In the genomic region with DNA sequence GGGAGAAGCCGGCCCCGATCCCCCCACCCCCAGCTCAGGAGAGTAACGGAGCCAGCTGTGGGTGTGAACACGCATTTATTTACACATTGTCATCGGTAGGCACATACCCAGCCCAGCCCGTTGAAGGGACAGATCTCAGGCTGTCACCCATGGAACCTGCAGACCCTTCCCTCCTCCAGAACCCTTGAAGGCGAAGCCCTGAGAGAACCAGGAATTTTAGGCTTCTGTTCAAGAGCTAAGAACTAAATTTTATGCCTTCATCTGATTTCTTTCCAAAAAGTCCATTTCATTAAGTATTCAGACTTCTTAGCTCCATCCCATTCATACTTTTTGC, we compare ENCODE assay signal across 8 cellular contexts. TPM values are rescaled to one million over a fixed set of nuclear protein-coding genes. Genes with fewer than 3 reads are reported as not detected.
DNase-seq lines count a peak whose midpoint lies in the region; ATAC-seq, FAIRE-seq and TF ChIP-seq lines count a peak whose summit lies in the region.

No MANE protein-coding gene starts in this region.

- H3K4me2 ChIP-seq in Karpas-422 (ENCODE audit: low read depth, low read length, poor library complexity, severe bottlenecking) (peak overlapping the region; percentile 91), H1 (ENCODE audit: insufficient read depth in 1 of 2, low read depth in 2 of 2, low read length in 2 of 2) (peak overlapping the region; percentile 88 to 93), parathyroid adenoma (ENCODE audit: low read length) (peak overlapping the region; percentile 97)

- peaks cover 21% of the 10 kb centered on the region for H3K23me2 ChIP-seq in H1 (ENCODE audit: low read depth, low read length)

- H4K5ac ChIP-seq in H1 (ENCODE audit: insufficient read length, low read depth, low read length): no peak overlapping the region

- no peak for TF ChIP-seq EP300 in H1 (IDR thresholded peaks at IDR 0.05; ENCODE audit: borderline replicate concordance in 1 of 2, low read depth in 2 of 2, low read length in 2 of 2)

- no peaks in the 10 kb centered on the region for H3K9me2 ChIP-seq in Karpas-422 (replicated peaks; ENCODE audit: insufficient read depth, low read length)

- H4K8ac ChIP-seq in H1 (ENCODE audit: extremely low read depth, insufficient read depth, low read length): no peak overlapping the region

- TF ChIP-seq POLR2A in H1 (IDR thresholded peaks at IDR 0.05; ENCODE audit: control extremely low read depth in 1 of 2, low read depth in 2 of 2, low read length in 2 of 2): no peak

- H3K56ac ChIP-seq in H1 (replicated peaks; ENCODE audit: insufficient read length, low read depth, low read length): peak overlapping the region; percentile 34

- peaks cover 3% of the 10 kb centered on the region for H3K79me1 ChIP-seq in H1 (ENCODE audit: low read depth, low read length)

- H2AK5ac ChIP-seq in H1 (ENCODE audit: low read depth, low read length): no peak overlapping the region

- DNase-seq in Karpas-422: no peak
- DNase-seq in H1 (ENCODE audit: low read depth in 1 of 2, low spot score in 2 of 2): no peak
- DNase-seq in NCI-H526 (lab: John Stamatoyannopoulos, UW): no peak
- DNase-seq in islet precursor cell: no peak
- no peak for DNase-seq in DMS153 treated with DMSO at 0.1 percent for 48 hours (lab: John Stamatoyannopoulos, UW; ENCODE audit: unreplicated experiment)

- no peak overlapping the region for H2BK5ac ChIP-seq in H1 (ENCODE audit: low read depth, low read length)

- no peak for FAIRE-seq in H1 (lab: Jason Lieb, UNC)

- POLR2A ChIA-PET in H1 (lab: Charles Lee; ENCODE audit: partially characterized antibody): interaction anchor here (0.9 to 28.7 kb wide), 10 partner anchors 13 to 63 kb away, joined by 3 to 487 read pairs (median 8); partner anchors contain the start of genes CD248, RIN1, SLC29A2 and YIF1A

- peak overlapping the region; percentile 99 for H3K4me3 ChIP-seq in Karpas-422 (ENCODE audit: low read length)
- peak overlapping the region; percentile 72 to 100 (median 92); a peak in 6 of 8 replicates for H3K4me3 ChIP-seq in H1 (ENCODE audit: extremely low read depth in 1 of 4, insufficient read depth in 2 of 4, low read depth in 3 of 4, low read length in 4 of 4)
- H3K4me3 ChIP-seq in parathyroid adenoma (ENCODE audit: low read depth, low read length): peak overlapping the region; percentile 79

- H2AFZ ChIP-seq in Karpas-422 (ENCODE audit: low read length): no peak overlapping the region; the same call in 1 of the 2 replicates
- no peak overlapping the region for H2AFZ ChIP-seq in H1 (ENCODE audit: low read length)
- H2AFZ ChIP-seq in parathyroid adenoma: peak overlapping the region; percentile 89

- H2BK15ac ChIP-seq in H1 (ENCODE audit: low read length): no peak overlapping the region

- H3K36me3 ChIP-seq in Karpas-422 (ENCODE audit: insufficient read depth, low read length): no peaks in the 10 kb centered on the region
- peaks cover 6 to 12% (median 9%) of the 10 kb centered on the region in 4 experiments; a peak in 4 of 8 replicates for H3K36me3 ChIP-seq in H1 (ENCODE audit: control insufficient read depth in 2 of 4, insufficient read depth in 4 of 4, low read length in 3 of 4)
- no peaks in the 10 kb centered on the region for H3K36me3 ChIP-seq in parathyroid adenoma (ENCODE audit: control insufficient read depth, insufficient read depth, low read length)

- no peak overlapping the region for H2BK12ac ChIP-seq in H1 (ENCODE audit: low read depth, low read length)

- 25% methylated on average over 7 of the region's 7 CpGs; no CpG with 5 or more reads in 1 of the 2 experiments for WGBS in H1 (ENCODE audit: extremely low coverage in 1 of 2, insufficient coverage in 1 of 2, insufficient read length in 1 of 2, insufficient replicate concordance in 2 of 2, low coverage in 1 of 2, low lambda C conversion rate in 2 of 2, missing lambda C conversion rate in 1 of 2), 2 experiments

- ATAC-seq in GM19023 (IDR thresholded peaks at IDR 0.05; ENCODE audit: unreplicated experiment): peak; percentile 2
- ATAC-seq in HG02973 (IDR thresholded peaks at IDR 0.05; ENCODE audit: unreplicated experiment): no peak

- TF ChIP-seq RAD21 in H1 (IDR thresholded peaks at IDR 0.05 in 1 of 2, conservative IDR thresholded peaks at IDR 0.05 in 1 of 2; ENCODE audit: low read depth in 2 of 2, low read length in 2 of 2): no peak

- H3K27ac ChIP-seq in Karpas-422 (ENCODE audit: low read length): peak overlapping the region; percentile 67
- no peak overlapping the region for H3K27ac ChIP-seq in H1 (ENCODE audit: low read depth, low read length)
- peak overlapping the region; percentile 84 for H3K27ac ChIP-seq in parathyroid adenoma

- H3K14ac ChIP-seq in H1 (ENCODE audit: insufficient read length): no peak overlapping the region

- H3K9ac ChIP-seq in Karpas-422 (ENCODE audit: low read length): peak overlapping the region; percentile 97
- H3K9ac ChIP-seq in H1 (replicated peaks in 1 of 4; ENCODE audit: extremely low read depth in 1 of 4, low read depth in 3 of 4, low read length in 3 of 4): peak overlapping the region in 1 of 4 experiments; percentile 25; a peak in 1 of 7 replicates
- peak overlapping the region; percentile 19 for H3K9ac ChIP-seq in parathyroid adenoma

- H2BK120ac ChIP-seq in H1 (replicated peaks; ENCODE audit: low read depth, low read length): no peak overlapping the region

- TF ChIP-seq CTCF in H1 (IDR thresholded peaks at IDR 0.05; ENCODE audit: control extremely low read depth in 1 of 3, insufficient read depth in 1 of 3, low read depth in 1 of 3, low read length in 3 of 3): no peak
- TF ChIP-seq CTCF in parathyroid adenoma (IDR thresholded peaks at IDR 0.05): no peak

- no peaks in the 10 kb centered on the region for H3K9me3 ChIP-seq in Karpas-422 (ENCODE audit: low read length)
- H3K9me3 ChIP-seq in H1 (ENCODE audit: insufficient read depth in 2 of 2, low read depth in 1 of 2, low read length in 1 of 2): no peaks in the 10 kb centered on the region
- no peaks in the 10 kb centered on the region for H3K9me3 ChIP-seq in parathyroid adenoma (ENCODE audit: control insufficient read depth, low read length)

- H3K4ac ChIP-seq in H1 (replicated peaks; ENCODE audit: insufficient read length, low read depth, low read length): no peak overlapping the region

- H4K20me1 ChIP-seq in Karpas-422 (ENCODE audit: insufficient read depth, low read depth, low read length): peaks cover 16% of the 10 kb centered on the region; the same call in 1 of the 2 replicates
- peaks cover 3 to 8% of the 10 kb centered on the region in 2 experiments for H4K20me1 ChIP-seq in H1 (replicated peaks in 1 of 2; ENCODE audit: control insufficient read depth in 1 of 2, insufficient read depth in 2 of 2, low read length in 2 of 2)

- no peak overlapping the region for H3K18ac ChIP-seq in H1 (ENCODE audit: extremely low read depth, low read length)

- H2BK20ac ChIP-seq in H1 (ENCODE audit: low read length): no peak overlapping the region

- H3K79me2 ChIP-seq in Karpas-422 (ENCODE audit: low read length): peaks cover 58% of the 10 kb centered on the region
- H3K79me2 ChIP-seq in H1 (ENCODE audit: control insufficient read depth in 1 of 2, insufficient read depth in 2 of 2, low read length in 2 of 2): peaks cover 0 to 14% of the 10 kb centered on the region in 2 experiments; a peak in 2 of 4 replicates
- H3K79me2 ChIP-seq in parathyroid adenoma: peaks cover 9% of the 10 kb centered on the region

- H3K23ac ChIP-seq in H1 (ENCODE audit: insufficient read length): no peak overlapping the region

- H3K4me1 ChIP-seq in Karpas-422 (ENCODE audit: low read length) (peaks cover 50% of the 10 kb centered on the region), H1 (replicated peaks in 1 of 4; ENCODE audit: control insufficient read depth in 3 of 4, insufficient read depth in 4 of 4, low read length in 3 of 4) (peaks cover 0 to 15% (median 9%) of the 10 kb centered on the region in 4 experiments; a peak in 6 of 7 replicates), parathyroid adenoma (peaks cover 6% of the 10 kb centered on the region)

- H3K27me3 ChIP-seq in Karpas-422 (ENCODE audit: low read length): no peaks in the 10 kb centered on the region
- H3K27me3 ChIP-seq in H1 (replicated peaks in 1 of 4; ENCODE audit: control insufficient read depth in 3 of 4, extremely low read depth in 1 of 4, insufficient read depth in 3 of 4, low read length in 3 of 4): peaks cover 0 to 2% (median 0%) of the 10 kb centered on the region in 4 experiments; a peak in 3 of 7 replicates
- no peaks in the 10 kb centered on the region for H3K27me3 ChIP-seq in parathyroid adenoma (ENCODE audit: control insufficient read depth, insufficient read depth, low read length)

- no peak overlapping the region for H4K91ac ChIP-seq in H1 (replicated peaks; ENCODE audit: insufficient read length, low read length)

- CTCF ChIA-PET in H1 (lab: Charles Lee; ENCODE audit: partially characterized antibody): interaction anchor here (1.0 to 3.9 kb wide), 9 partner anchors 10 to 85 kb away, joined by 3 to 27 read pairs (median 10); partner anchors contain the start of genes RIN1 and SLC29A2

RNA-seq across cellular contexts. Expression of gene BRMS1, which starts 0.4 kb away (rescaled TPM):
- total RNA-seq in Karpas-422 (2014; rRNA removed; shearing (Covaris generic); ENCODE audit: low replicate concordance): 32.0 and 57.1 TPM in 2 replicates
- total RNA-seq in H1 (2021; fragmentation: NEBNext Ultra II Directional; extraction: Animal tissue kit (Norgen Biotek cat#: 25700)): 44.8 and 46.1 TPM in 2 replicates
- polyA plus RNA-seq in H1 (2011; rRNA removed): 39.2 and 46.5 TPM in 2 replicates
- polyA plus RNA-seq in H1 (2011; cell fraction: cytosol; rRNA removed): 51.8 TPM
- polyA plus RNA-seq in H1 (2011; cell fraction: nucleus; rRNA removed): 43.6 TPM
- 28.2 to 53.4 TPM (median 50.2 TPM) in 4 replicates for polyA plus RNA-seq in H1 (2012, experiment 1 of 2)
- 55.2 TPM for polyA plus RNA-seq in H1 (2012, experiment 2 of 2)
- polyA plus RNA-seq in H1 (2013, experiment 1 of 2): 30.3 TPM
- polyA plus RNA-seq in H1 (2013, experiment 2 of 2): 31.5 TPM
- 10.5 and 13.1 TPM in 2 replicates for polyA minus RNA-seq in H1 (2011; rRNA and poly(A)+ RNA removed)
- 12.4 TPM for polyA minus RNA-seq in H1 (2011; cell fraction: cytosol; rRNA and poly(A)+ RNA removed)
- 9.7 TPM for polyA minus RNA-seq in H1 (2011; cell fraction: nucleus; rRNA and poly(A)+ RNA removed)

RNA-seq across cellular contexts. Expression of gene B4GAT1, which starts 2.1 kb away (rescaled TPM):
- 10.6 and 11.9 TPM in 2 replicates for total RNA-seq in Karpas-422 (2014; rRNA removed; shearing (Covaris generic); ENCODE audit: low replicate concordance)
- total RNA-seq in H1 (2021; fragmentation: NEBNext Ultra II Directional; extraction: Animal tissue kit (Norgen Biotek cat#: 25700)): 27.1 and 27.8 TPM in 2 replicates
- polyA plus RNA-seq in H1 (2011; rRNA removed): 22.2 and 32.8 TPM in 2 replicates
- polyA plus RNA-seq in H1 (2011; cell fraction: cytosol; rRNA removed): 21.6 TPM
- 23.0 TPM for polyA plus RNA-seq in H1 (2011; cell fraction: nucleus; rRNA removed)
- polyA plus RNA-seq in H1 (2012, experiment 1 of 2): 26.1 to 32.8 TPM (median 30.5 TPM) in 4 replicates
- polyA plus RNA-seq in H1 (2012, experiment 2 of 2): 43.2 TPM
- polyA plus RNA-seq in H1 (2013, experiment 1 of 2): 36.2 TPM
- 34.2 TPM for polyA plus RNA-seq in H1 (2013, experiment 2 of 2)
- 6.5 and 9.5 TPM in 2 replicates for polyA minus RNA-seq in H1 (2011; rRNA and poly(A)+ RNA removed)
- polyA minus RNA-seq in H1 (2011; cell fraction: cytosol; rRNA and poly(A)+ RNA removed): 15.2 TPM
- polyA minus RNA-seq in H1 (2011; cell fraction: nucleus; rRNA and poly(A)+ RNA removed): 8.3 TPM

RNA-seq across cellular contexts. Expression of gene RIN1, which starts 9.0 kb away (rescaled TPM):
- total RNA-seq in Karpas-422 (2014; rRNA removed; shearing (Covaris generic); ENCODE audit: low replicate concordance): 0.78 and 1.1 TPM in 2 replicates
- 5.4 and 6.6 TPM in 2 replicates for total RNA-seq in H1 (2021; fragmentation: NEBNext Ultra II Directional; extraction: Animal tissue kit (Norgen Biotek cat#: 25700))
- 2.5 and 3.8 TPM in 2 replicates for polyA plus RNA-seq in H1 (2011; rRNA removed)
- 2.3 TPM for polyA plus RNA-seq in H1 (2011; cell fraction: cytosol; rRNA removed)
- 10.6 TPM for polyA plus RNA-seq in H1 (2011; cell fraction: nucleus; rRNA removed)
- polyA plus RNA-seq in H1 (2012, experiment 1 of 2): 2.5 to 4.3 TPM (median 3.7 TPM) in 4 replicates
- 2.9 TPM for polyA plus RNA-seq in H1 (2012, experiment 2 of 2)
- polyA plus RNA-seq in H1 (2013, experiment 1 of 2): 4.4 TPM
- polyA plus RNA-seq in H1 (2013, experiment 2 of 2): 4.3 TPM
- polyA minus RNA-seq in H1 (2011; rRNA and poly(A)+ RNA removed): 0.66 and 0.98 TPM in 2 replicates
- 6.0 TPM for polyA minus RNA-seq in H1 (2011; cell fraction: cytosol; rRNA and poly(A)+ RNA removed)
- polyA minus RNA-seq in H1 (2011; cell fraction: nucleus; rRNA and poly(A)+ RNA removed): 2.7 TPM

RNA-seq across cellular contexts. Expression of gene SLC29A2, which starts 26.3 kb away (rescaled TPM):
- 0.15 and 0.90 TPM in 2 replicates for total RNA-seq in Karpas-422 (2014; rRNA removed; shearing (Covaris generic); ENCODE audit: low replicate concordance)
- 29.3 and 32.4 TPM in 2 replicates for total RNA-seq in H1 (2021; fragmentation: NEBNext Ultra II Directional; extraction: Animal tissue kit (Norgen Biotek cat#: 25700))
- polyA plus RNA-seq in H1 (2011; rRNA removed): 31.6 and 42.0 TPM in 2 replicates
- 23.1 TPM for polyA plus RNA-seq in H1 (2011; cell fraction: cytosol; rRNA removed)
- polyA plus RNA-seq in H1 (2011; cell fraction: nucleus; rRNA removed): 104 TPM
- 29.3 to 42.0 TPM (median 39.3 TPM) in 4 replicates for polyA plus RNA-seq in H1 (2012, experiment 1 of 2)
- 33.0 TPM for polyA plus RNA-seq in H1 (2012, experiment 2 of 2)
- 40.7 TPM for polyA plus RNA-seq in H1 (2013, experiment 1 of 2)
- polyA plus RNA-seq in H1 (2013, experiment 2 of 2): 42.8 TPM
- polyA minus RNA-seq in H1 (2011; rRNA and poly(A)+ RNA removed): 16.4 and 20.7 TPM in 2 replicates
- polyA minus RNA-seq in H1 (2011; cell fraction: cytosol; rRNA and poly(A)+ RNA removed): 18.6 TPM
- polyA minus RNA-seq in H1 (2011; cell fraction: nucleus; rRNA and poly(A)+ RNA removed): 25.3 TPM

RNA-seq across cellular contexts. Expression of gene CD248, which starts 28.4 kb away (rescaled TPM):
- total RNA-seq in Karpas-422 (2014; rRNA removed; shearing (Covaris generic); ENCODE audit: low replicate concordance): not detected in 2 replicates
- total RNA-seq in H1 (2021; fragmentation: NEBNext Ultra II Directional; extraction: Animal tissue kit (Norgen Biotek cat#: 25700)): 3.7 and 3.9 TPM in 2 replicates
- polyA plus RNA-seq in H1 (2011; rRNA removed): 2.7 and 4.6 TPM in 2 replicates
- polyA plus RNA-seq in H1 (2011; cell fraction: cytosol; rRNA removed): 0.84 TPM
- 3.0 TPM for polyA plus RNA-seq in H1 (2011; cell fraction: nucleus; rRNA removed)
- 1.9 to 3.4 TPM (median 2.7 TPM) in 4 replicates for polyA plus RNA-seq in H1 (2012, experiment 1 of 2)
- 2.8 TPM for polyA plus RNA-seq in H1 (2012, experiment 2 of 2)
- polyA plus RNA-seq in H1 (2013, experiment 1 of 2): 11.9 TPM
- polyA plus RNA-seq in H1 (2013, experiment 2 of 2): 11.8 TPM
- polyA minus RNA-seq in H1 (2011; rRNA and poly(A)+ RNA removed): 0.61 and 0.95 TPM in 2 replicates
- 1.5 TPM for polyA minus RNA-seq in H1 (2011; cell fraction: cytosol; rRNA and poly(A)+ RNA removed)
- polyA minus RNA-seq in H1 (2011; cell fraction: nucleus; rRNA and poly(A)+ RNA removed): 1.5 TPM
